In genomic region chr14:22549981-22550670, GRCh38 we compare ENCODE assay signal across 8 cellular contexts. TPM values are rescaled to one million over a fixed set of nuclear protein-coding genes. Genes with fewer than 3 reads are reported as not detected.
DNase-seq lines count a peak whose midpoint lies in the region; ATAC-seq and TF ChIP-seq lines count a peak whose summit lies in the region.

No MANE protein-coding gene starts in this region.

- H3K36me3 ChIP-seq in thymus (ENCODE audit: control insufficient read depth, insufficient read depth), result peaks cover 85% of the 10 kb centered on the region

- H3K4me1 Mint-ChIP-seq in activated B cell treated with CpG ODN at 0.5 μM for 24 hours, result peaks cover 80% of the 10 kb centered on the region

- no peaks in the 10 kb centered on the region for H3K9me3 ChIP-seq in thymus (ENCODE audit: control insufficient read depth)

- no peaks in the 10 kb centered on the region for H3K9me3 Mint-ChIP-seq in activated B cell treated with CpG ODN at 0.5 μM for 24 hours

- H3K27me3 ChIP-seq in thymus (ENCODE audit: control insufficient read depth, insufficient read depth), result no peaks in the 10 kb centered on the region

- peak; percentile 51 for ATAC-seq in HG03175 (IDR thresholded peaks at IDR 0.05; ENCODE audit: unreplicated experiment)
- ATAC-seq in activated B cell treated with CpG ODN at 0.5 μM for 24 hours (ENCODE audit: low read depth), result peak; percentile 85

- TF ChIP-seq CTCF in activated B cell treated with CpG ODN at 0.5 μM for 24 hours (IDR thresholded peaks at IDR 0.05) (no peak), fibroblast of the aortic adventitia (IDR thresholded peaks at IDR 0.05; ENCODE audit: insufficient read depth, low read length) (no peak)

- peak overlapping the region; percentile 91 for H3K27ac ChIP-seq in thymus (ENCODE audit: low read depth)

- TF ChIP-seq POLR2A in GM19099 (IDR thresholded peaks at IDR 0.05; ENCODE audit: extremely low read depth, insufficient read length, low read depth), result peak; percentile 60

- 68% methylated on average over 11 of the region's 11 CpGs for WGBS in thymus

- H3K27ac Mint-ChIP-seq in activated B cell treated with CpG ODN at 0.5 μM for 24 hours, result peak overlapping the region; percentile 90

- DNase-seq in activated B cell treated with CpG ODN at 0.5 μM for 24 hours (no peak), fibroblast of the aortic adventitia (ENCODE audit: low read depth) (peak; percentile 35), OCI-M1 (lab: John Stamatoyannopoulos, UW) (no peak), HK-2 (ENCODE audit: unreplicated experiment) (no peak), NCI-H1105 treated with DMSO at 0.1 percent for 48 hours (lab: John Stamatoyannopoulos, UW) (no peak)

- no peaks in the 10 kb centered on the region for H3K27me3 Mint-ChIP-seq in activated B cell treated with CpG ODN at 0.5 μM for 24 hours

- peaks cover 87% of the 10 kb centered on the region for H3K4me1 ChIP-seq in thymus (ENCODE audit: control insufficient read depth, insufficient read depth, low read length)

- no peak overlapping the region for H3K4me3 ChIP-seq in fibroblast of the aortic adventitia (ENCODE audit: low read depth, low read length)
- H3K4me3 ChIP-seq in thymus (ENCODE audit: low read length), result peak overlapping the region; percentile 1

- peak overlapping the region; percentile 72 for H3K4me3 Mint-ChIP-seq in activated B cell treated with CpG ODN at 0.5 μM for 24 hours

- intact Hi-C loops in activated B cell treated with CpG ODN at 0.5 μM for 24 hours (cut with micrococcal nuclease), result loop anchor here (1.0 kb wide), 1 partner anchor 13 kb away; no protein-coding TSS in a partner anchor

- CTCF ChIA-PET in activated B cell treated with CpG ODN at 0.5 μM for 24 hours (lab: Charles Lee), result interaction anchor here (0.9 to 2.6 kb wide), 8 partner anchors 13 to 159 kb away, joined by 3 to 11 read pairs (median 7); no protein-coding TSS in a partner anchor

- POLR2A ChIA-PET in activated B cell treated with CpG ODN at 0.5 μM for 24 hours (lab: Charles Lee), result interaction anchor here (0.6 to 13.3 kb wide), 19 partner anchors 9 to 166 kb away, joined by 3 to 243 read pairs (median 4); no protein-coding TSS in a partner anchor

- peaks cover 29% of the 10 kb centered on the region for H3K36me3 Mint-ChIP-seq in activated B cell treated with CpG ODN at 0.5 μM for 24 hours (ENCODE audit: low read depth)

RNA-seq across cellular contexts. Expression of gene DAD1, which starts 38.9 kb away (rescaled TPM):
- 123 and 139 TPM in 2 replicates for total RNA-seq in activated B cell treated with CpG ODN at 0.5 μM for 24 hours
- 81.2 and 564 TPM in 2 replicates for total RNA-seq in fibroblast of the aortic adventitia (ENCODE audit: low replicate concordance)
- polyA plus RNA-seq in thymus, result 237 TPM

RNA-seq across cellular contexts. Expression of gene ABHD4, which starts 48.0 kb away (rescaled TPM):
- 12.1 and 13.0 TPM in 2 replicates for total RNA-seq in activated B cell treated with CpG ODN at 0.5 μM for 24 hours
- total RNA-seq in fibroblast of the aortic adventitia (ENCODE audit: low replicate concordance), result 24.3 and 48.6 TPM in 2 replicates
- 9.3 TPM for polyA plus RNA-seq in thymus
